Comparison of ENCODE assay signal across 8 cellular contexts in the genomic region with DNA sequence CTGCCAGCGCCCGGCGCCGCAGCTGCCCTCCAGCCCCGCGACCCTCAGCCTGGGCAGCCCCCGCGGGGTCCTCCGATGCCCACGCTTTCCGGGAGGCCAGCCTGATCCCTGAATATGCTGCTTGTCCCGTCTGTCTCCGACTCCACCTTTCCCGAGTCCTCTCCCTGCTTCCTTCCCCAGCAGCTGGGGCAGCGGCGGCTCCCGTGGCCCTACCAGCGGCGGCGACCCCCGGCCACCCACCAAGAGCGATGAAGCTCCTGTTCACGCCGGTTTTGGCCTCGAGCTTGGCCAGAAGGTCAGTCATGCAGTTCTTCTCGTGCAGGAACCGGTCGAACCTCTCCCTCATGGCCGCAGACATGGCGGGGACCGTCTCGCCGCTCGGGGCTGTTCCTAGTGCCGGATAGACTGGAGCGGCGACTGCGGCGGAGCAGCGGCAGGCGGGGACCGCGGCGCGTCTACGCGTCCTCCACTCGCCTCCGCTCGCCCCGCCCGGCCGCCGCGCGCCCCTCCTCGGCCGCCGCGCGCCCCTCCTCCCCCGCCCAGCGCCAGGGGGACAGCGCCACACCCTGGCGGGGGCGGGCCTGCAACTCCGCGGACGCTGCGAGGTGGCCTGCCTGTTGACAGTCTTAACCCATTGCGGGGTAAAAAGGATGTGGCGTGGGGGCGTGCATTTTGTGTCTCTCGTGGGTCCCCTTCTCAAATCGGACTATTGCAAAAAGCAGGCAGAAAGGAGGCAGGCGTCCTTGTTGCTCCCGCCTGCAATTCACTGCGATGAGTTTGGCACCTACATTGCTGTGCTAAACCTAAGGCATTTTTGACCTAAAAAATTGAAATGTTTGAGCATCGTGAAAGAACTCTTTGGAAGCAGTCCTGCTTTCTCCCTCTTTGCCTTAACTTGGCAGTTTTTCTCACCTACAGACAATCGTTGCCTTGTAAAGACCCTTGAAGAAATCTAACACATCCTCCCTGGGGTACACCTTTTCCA. TPM values are rescaled to one million over a fixed set of nuclear protein-coding genes. Genes with fewer than 3 reads are reported as not detected.
DNase-seq lines count a peak whose midpoint lies in the region; ATAC-seq and TF ChIP-seq lines count a peak whose summit lies in the region.

Gene REEP5, minus strand, starts transcription at position 395 of the 985 bp plus-strand sequence. Its CDS starts 37 bp downstream, at position 358.

- H3K27me3 ChIP-seq in layer of hippocampus (ENCODE audit: control insufficient read depth, insufficient read depth, low read length), result no peaks in the 10 kb centered on the region

- POLR2A ChIA-PET in activated CD4-positive, alpha-beta T cell treated with anti-CD3 and anti-CD28 coated beads for 36 hours (lab: Charles Lee), result interaction anchor here (0.8 to 1.1 kb wide), 2 partner anchors 43 to 54 kb away, joined by 3 to 4 read pairs; partner anchors contain the start of gene DCP2

- H3K4me3 Mint-ChIP-seq in activated CD4-positive, alpha-beta T cell treated with anti-CD3 and anti-CD28 coated beads for 36 hours, result peak within 1 kb of the TSS; percentile 84

- H3K4me3 ChIP-seq in AG10803 (ENCODE audit: low read length), result peak within 1 kb of the TSS; percentile 91
- H3K4me3 ChIP-seq in choroid plexus epithelial cell (ENCODE audit: low read depth, low read length), result peak within 1 kb of the TSS; percentile 86

- H3K27ac ChIP-seq in layer of hippocampus (ENCODE audit: low read depth, low read length), result peak within 1 kb of the TSS; percentile 85

- CTCF ChIA-PET in activated CD4-positive, alpha-beta T cell treated with anti-CD3 and anti-CD28 coated beads for 36 hours (lab: Charles Lee), result interaction anchor here (0.5 to 2.3 kb wide), 18 partner anchors 10 to 1585 kb away, joined by 3 to 13 read pairs (median 4); partner anchors contain the start of genes DCP2 and SRP19

- ATAC-seq in GM19023 (IDR thresholded peaks at IDR 0.05; ENCODE audit: unreplicated experiment), result peak; percentile 70
- peak; percentile 68 for ATAC-seq in HG03280 (IDR thresholded peaks at IDR 0.05; ENCODE audit: unreplicated experiment)
- ATAC-seq in activated CD4-positive, alpha-beta T cell treated with anti-CD3 and anti-CD28 coated beads for 36 hours, result peak; percentile 81

- H3K27me3 Mint-ChIP-seq in activated CD4-positive, alpha-beta T cell treated with anti-CD3 and anti-CD28 coated beads for 36 hours, result no peaks in the 10 kb centered on the region

- DNase-seq in AG10803 (ENCODE audit: low read depth) (peak; percentile 72), NCI-H446 treated with DMSO at 0.1 percent for 48 hours (lab: John Stamatoyannopoulos, UW) (peak; percentile 74), choroid plexus epithelial cell (ENCODE audit: low read depth) (peak; percentile 69)
- peak; percentile 91 for DNase-seq in activated CD4-positive, alpha-beta T cell treated with anti-CD3 and anti-CD28 coated beads for 36 hours
- peak; percentile 83 for DNase-seq in stimulated activated CD4-positive, alpha-beta T cell treated with anti-CD3 and anti-CD28 coated beads, Interleukin-1b, Interleukin-23, amount 100 ng/mL, for 48 hours

- intact Hi-C loops in activated CD4-positive, alpha-beta T cell treated with anti-CD3 and anti-CD28 coated beads for 36 hours (cut with DNase I, micrococcal nuclease), result loop anchor here (1.0 to 5.0 kb wide), 14 partner anchors 41 to 760 kb away; partner anchors contain the start of genes DCP2 (in 2 of the 2) and SRP19 (in 2 of the 2)

- no peaks in the 10 kb centered on the region for H3K9me3 Mint-ChIP-seq in activated CD4-positive, alpha-beta T cell treated with anti-CD3 and anti-CD28 coated beads for 36 hours (ENCODE audit: low read depth)

- H3K27ac Mint-ChIP-seq in activated CD4-positive, alpha-beta T cell treated with anti-CD3 and anti-CD28 coated beads for 36 hours, result peak within 1 kb of the TSS; percentile 95

- peaks cover 55% of the 10 kb centered on the region for H3K4me1 Mint-ChIP-seq in activated CD4-positive, alpha-beta T cell treated with anti-CD3 and anti-CD28 coated beads for 36 hours

- TF ChIP-seq CTCF in AG10803 (conservative IDR thresholded peaks at IDR 0.05; ENCODE audit: low read length), result peak; percentile 44
- peak; percentile 61 for TF ChIP-seq CTCF in choroid plexus epithelial cell (conservative IDR thresholded peaks at IDR 0.05; ENCODE audit: low read depth, low read length)

- peaks cover 29% of the 10 kb centered on the region for H3K36me3 Mint-ChIP-seq in activated CD4-positive, alpha-beta T cell treated with anti-CD3 and anti-CD28 coated beads for 36 hours (ENCODE audit: low read depth)

RNA-seq across cellular contexts. Expression of gene REEP5, which starts in this region (rescaled TPM):
- total RNA-seq in activated CD4-positive, alpha-beta T cell treated with anti-CD3 and anti-CD28 coated beads for 36 hours, result 10 to 100 TPM; 44.3 to 50.4 TPM

Comparison
In these comparisons a context has a peak if more than half of its experiments do, and no peak if none do; other contexts are left out.
1. Peak in every context shown above with its lines: DNase-seq, ATAC-seq, H3K4me3 ChIP-seq and H3K27ac ChIP-seq.